In the genomic region with DNA sequence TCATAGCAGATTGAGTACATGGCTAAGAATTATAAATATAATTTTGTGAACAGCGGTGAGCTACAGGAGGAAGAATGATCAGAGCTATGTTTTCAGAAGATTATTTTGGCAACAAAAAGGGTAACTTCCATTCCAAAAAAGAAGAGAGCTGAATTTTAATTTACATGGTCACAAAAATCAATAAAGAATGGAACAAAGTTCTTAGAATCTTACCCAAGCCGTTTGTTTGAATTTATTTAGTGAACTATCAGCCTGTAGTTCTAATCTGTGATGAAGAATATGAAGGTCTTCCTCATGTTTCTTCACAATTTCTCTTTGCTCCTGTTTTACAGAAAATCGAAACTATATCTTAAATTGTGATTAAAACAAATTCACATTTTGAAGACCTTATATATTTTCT, we compare ENCODE assay signal across 9 cellular contexts. TPM values are rescaled to one million over a fixed set of nuclear protein-coding genes. Genes with fewer than 3 reads are reported as not detected.
"Had no signal": no experiment of that assay in that cellular context is flagged by ENCODE, and none has a peak within 500 bp of the region (broad histone marks: within the 10 kb centered on the region; RNA-seq: fewer than 3 reads in every experiment).

No MANE protein-coding gene starts in this region.

- FAIRE-seq: H1, H54 had no signal

- ATAC-seq: GM23338 had no signal

- H3K4me3 Mint-ChIP-seq: GM23338, H9, HFFc6 had no signal

- H3K9me3 Mint-ChIP-seq: GM23338, H9, HFFc6 had no signal

- H3K27ac ChIP-seq: HL-60 had no signal

- DNase-seq: H9, HCEC 1CT, HFFc6, IMR-90 had no signal

- H3K27ac Mint-ChIP-seq: GM23338, H9, HFFc6 had no signal

- H3K4me3 ChIP-seq: GM23338 had no signal

- H3K4me1 Mint-ChIP-seq: GM23338, H9 had no signal

RNA-seq across cellular contexts. Expression of a gene that starts 54.4 kb away (rescaled TPM):
- total RNA-seq: H1, HFFc6, HT1080, IMR-90 had no signal
